In genomic region chr4:39626261-39626660, GRCh38 we compare ENCODE assay signal across 10 cellular contexts. TPM values are rescaled to one million over a fixed set of nuclear protein-coding genes. Genes with fewer than 3 reads are reported as not detected.
DNase-seq lines count a peak whose midpoint lies in the region; ATAC-seq, FAIRE-seq and TF ChIP-seq lines count a peak whose summit lies in the region.
"Had no signal": no experiment of that assay in that cellular context is flagged by ENCODE, and none has a peak within 500 bp of the region (broad histone marks: within the 10 kb centered on the region; RNA-seq: fewer than 3 reads in every experiment).

No MANE protein-coding gene starts in this region.

- peak overlapping the region; percentile 24; the same call in 1 of the 2 replicates for H3K4me2 ChIP-seq in GM23338
- no peak overlapping the region for H3K4me2 ChIP-seq in HepG2 (ENCODE audit: low read depth, low read length)

- no peak overlapping the region for H3K4me3 Mint-ChIP-seq in GM23338
- H3K4me3 Mint-ChIP-seq in osteocyte (ENCODE audit: unreplicated experiment): no peak overlapping the region

- POLR2A ChIA-PET in HepG2 (lab: Yijun Ruan, JAX): interaction anchor here (2.9 kb wide), 1 partner anchor 12 kb away, joined by 17 read pairs; the partner anchor contains the start of gene SMIM14

- H3F3A ChIP-seq in GM23338 (replicated peaks; ENCODE audit: low read depth): peaks cover 6% of the 10 kb centered on the region; the same call in 1 of the 2 replicates

- TF ChIP-seq RAD21 in HepG2 (CRISPR knock-in tag; IDR thresholded peaks at IDR 0.05): no peak

- H3K27ac ChIP-seq in GM23338 (ENCODE audit: low read depth): 0 out of 2 replicates have a peak overlapping the region, but pooled peaks have one; percentile 15
- H3K27ac ChIP-seq in HepG2 (ENCODE audit: extremely low read length, insufficient read depth, low read length): no peak overlapping the region

- no peaks in the 10 kb centered on the region for H3K9me3 Mint-ChIP-seq in GM23338
- H3K9me3 Mint-ChIP-seq in osteocyte (ENCODE audit: unreplicated experiment): no peaks in the 10 kb centered on the region

- peaks cover 35% of the 10 kb centered on the region for H3K79me2 ChIP-seq in GM23338 (replicated peaks; ENCODE audit: insufficient read depth)
- H3K79me2 ChIP-seq in HepG2 (ENCODE audit: insufficient read depth, low read length): peaks cover 2% of the 10 kb centered on the region

- peaks cover 4% of the 10 kb centered on the region for H3K27me3 Mint-ChIP-seq in GM23338 (ENCODE audit: insufficient read depth, low read depth, poor library complexity)
- H3K27me3 Mint-ChIP-seq in osteocyte (ENCODE audit: unreplicated experiment): no peaks in the 10 kb centered on the region

- H3K9me2 ChIP-seq in GM23338 (ENCODE audit: insufficient read depth): no peaks in the 10 kb centered on the region

- no peak for TF ChIP-seq EP300 in HepG2 (IDR thresholded peaks at IDR 0.05; ENCODE audit: low read depth in 2 of 2, low read length in 2 of 2)
- no peak for TF ChIP-seq EP300 in HepG2 (CRISPR knock-in tag; IDR thresholded peaks at IDR 0.05; ENCODE audit: borderline replicate concordance)

- H3K27ac Mint-ChIP-seq in GM23338 (0 out of 2 replicates have a peak overlapping the region, but pooled peaks have one; percentile 29), osteocyte (ENCODE audit: unreplicated experiment) (peak overlapping the region; percentile 12)

- H3K4me1 Mint-ChIP-seq in GM23338 (peaks cover 14% of the 10 kb centered on the region), osteocyte (ENCODE audit: unreplicated experiment) (peaks cover 42% of the 10 kb centered on the region)

- H3K4me3 ChIP-seq in GM23338 (no peak overlapping the region), HepG2 (replicated peaks in 1 of 3; ENCODE audit: insufficient read depth in 1 of 3, low read depth in 2 of 3, low read length in 3 of 3) (no peak overlapping the region)

- peak; percentile 52 for ATAC-seq in GM18873 (IDR thresholded peaks at IDR 0.05; ENCODE audit: low FRiP score, unreplicated experiment)
- no peak for ATAC-seq in GM23338
- ATAC-seq in HG03520 (IDR thresholded peaks at IDR 0.05; ENCODE audit: unreplicated experiment): peak; percentile 68
- ATAC-seq in HepG2: no peak

- in situ Hi-C loops in HepG2 (cut with HindIII; ENCODE audit: extremely low pct_ligation_motif_present, low pct_unique_long_range_greater_than_20kb): no loop called here

- no TSS peak for BruUV-seq in HepG2 (replicated peaks; lab: Mats Ljungman, UMichigan)

- H4K20me1 ChIP-seq in GM23338 (replicated peaks; ENCODE audit: insufficient read depth): no peaks in the 10 kb centered on the region
- H4K20me1 ChIP-seq in HepG2 (ENCODE audit: insufficient read depth, low read length): no peaks in the 10 kb centered on the region

- no peaks in the 10 kb centered on the region for H3K36me3 ChIP-seq in GM23338 (ENCODE audit: insufficient read depth)
- H3K36me3 ChIP-seq in HepG2 (replicated peaks in 1 of 2; ENCODE audit: control insufficient read depth in 1 of 2, insufficient read depth in 2 of 2, low read length in 2 of 2): no peaks in the 10 kb centered on the region

- TF ChIP-seq CTCF in GM23338 (conservative IDR thresholded peaks at IDR 0.05; ENCODE audit: low read depth in 2 of 2) (no peak), osteocyte (IDR thresholded peaks at IDR 0.05) (no peak), HepG2 (CRISPR knock-in tag; IDR thresholded peaks at IDR 0.05) (no peak)

- peaks cover 9% of the 10 kb centered on the region for H3K4me1 ChIP-seq in GM23338 (ENCODE audit: insufficient read depth)
- H3K4me1 ChIP-seq in HepG2 (ENCODE audit: insufficient read depth, low read length): peaks cover 54% of the 10 kb centered on the region

- no peaks in the 10 kb centered on the region for H3K9me3 ChIP-seq in HepG2 (ENCODE audit: low read length)

- peaks cover 4% of the 10 kb centered on the region for H3K36me3 Mint-ChIP-seq in GM23338 (ENCODE audit: low read depth)
- H3K36me3 Mint-ChIP-seq in osteocyte (ENCODE audit: unreplicated experiment): peaks cover 20% of the 10 kb centered on the region

- no peaks in the 10 kb centered on the region for H3K27me3 ChIP-seq in GM23338 (ENCODE audit: insufficient read depth)
- no peaks in the 10 kb centered on the region for H3K27me3 ChIP-seq in HepG2 (ENCODE audit: control insufficient read depth in 1 of 2, insufficient read depth in 2 of 2, low read length in 2 of 2)

- no peak overlapping the region for H3K9ac ChIP-seq in HepG2 (ENCODE audit: insufficient read depth, low read depth, low read length)

- 93% methylated on average over 2 of the region's 2 CpGs for WGBS in HepG2 (ENCODE audit: low lambda C conversion rate)

- FAIRE-seq in HepG2 (lab: Jason Lieb, UNC): no peak
- FAIRE-seq: endothelial cell of umbilical vein had no signal

- intact Hi-C loops in HepG2 (cut with micrococcal nuclease; ENCODE audit: unreplicated experiment): loop anchor here (10.0 kb wide), 1 partner anchor 51 kb away; no protein-coding TSS in a partner anchor

- CTCF ChIA-PET in HepG2 (lab: Yijun Ruan, JAX; ENCODE audit: low intra/inter-chr PET ratio, low total read pairs): no interaction called here

- H2AFZ ChIP-seq in GM23338: no peak overlapping the region
- no peak overlapping the region for H2AFZ ChIP-seq in HepG2 (ENCODE audit: low read length)

- DNase-seq in GM23338 (ENCODE audit: low spot score): no peak
- DNase-seq in osteocyte (ENCODE audit: extremely low spot score, unreplicated experiment): peak; percentile 3
- DNase-seq in activated CD4-positive, alpha-beta T cell treated with anti-CD3 and anti-CD28 coated beads, Interleukin-2, amount 50 U/mL, for 1 hour: no peak
- DNase-seq in HepG2 (ENCODE audit: low spot score): no peak
- DNase-seq in DMS79 (lab: John Stamatoyannopoulos, UW): no peak
- DNase-seq in SHP77 treated with DMSO at 0.1 percent for 48 hours (lab: John Stamatoyannopoulos, UW): no peak
- DNase-seq: NCI-H510A treated with DMSO at 0.1 percent for 48 hours had no signal

- no peak for TF ChIP-seq POLR2A in HepG2 (IDR thresholded peaks at IDR 0.05; ENCODE audit: insufficient read depth in 1 of 2, low read depth in 2 of 2, low read length in 2 of 2)

TF ChIP-seq in GM23338, 12 proteins besides CTCF, POLR2A, EP300 and RAD21 (continues in another document):
- no peak for TF ChIP-seq EZH2phosphoT487 (IDR thresholded peaks at IDR 0.05; ENCODE audit: unreplicated experiment)
- TF ChIP-seq CREB1 (CRISPR knock-in tag; IDR thresholded peaks at IDR 0.05; ENCODE audit: low read depth): no peak

TF ChIP-seq in HepG2, 621 proteins besides CTCF, POLR2A, EP300 and RAD21 (continues in another document):
- TF ChIP-seq ZNF275 (CRISPR knock-in tag; IDR thresholded peaks at IDR 0.05; ENCODE audit: borderline replicate concordance) (no peak), ZNF749 (CRISPR knock-in tag; IDR thresholded peaks at IDR 0.05; ENCODE audit: borderline replicate concordance) (no peak), NCOA5 (CRISPR knock-in tag; IDR thresholded peaks at IDR 0.05) (no peak)

RNA-seq across cellular contexts. Expression of gene SMIM14, which starts 12.4 kb away (rescaled TPM):
- total RNA-seq in GM23338 (2014; rRNA removed; shearing (Covaris generic)): 23.3 and 29.0 TPM in 2 replicates
- polyA plus RNA-seq in GM23338 (2016; fragmentation: Nextera tagmentation; extraction: Ambion mirVana) (52.6 and 54.6 TPM in 2 replicates), HepG2 (2011; rRNA removed) (20.1 and 28.1 TPM in 2 replicates)
- total RNA-seq in osteocyte (67.1 and 73.5 TPM in 2 replicates), HepG2 (2016; rRNA removed; fragmentation: Illumina TruSeq; extraction: Trizol) (16.3 and 26.2 TPM in 2 replicates)
- 2.3 and 3.0 TPM in 2 replicates for total RNA-seq in HepG2 (2016; cell fraction: cytosol; rRNA removed; fragmentation: Illumina TruSeq; extraction: Trizol; ENCODE audit: low read depth)
- total RNA-seq in HepG2 (2016; cell fraction: insoluble cytoplasmic fraction; rRNA removed; fragmentation: Illumina TruSeq; extraction: Trizol): 16.9 and 24.5 TPM in 2 replicates
- 7.0 and 8.1 TPM in 2 replicates for total RNA-seq in HepG2 (2016; cell fraction: membrane; rRNA removed; fragmentation: Illumina TruSeq; extraction: Trizol)
- total RNA-seq in HepG2 (2016; cell fraction: nucleus; rRNA removed; fragmentation: Illumina TruSeq; extraction: Trizol): 4.2 and 6.0 TPM in 2 replicates
- 12.9 and 16.5 TPM in 2 replicates for polyA plus RNA-seq in HepG2 (2011; cell fraction: cytosol; rRNA removed)
- 3.0 and 7.6 TPM in 2 replicates for polyA plus RNA-seq in HepG2 (2011; cell fraction: nucleus; rRNA removed)
- polyA plus RNA-seq in HepG2 (2012): 16.0 and 17.5 TPM in 2 replicates
- polyA plus RNA-seq in HepG2 (2016; cell fraction: cytosol; fragmentation: Illumina TruSeq; extraction: Trizol; ENCODE audit: low read depth): 3.3 and 4.9 TPM in 2 replicates
- 22.5 and 24.5 TPM in 2 replicates for polyA plus RNA-seq in HepG2 (2016; cell fraction: insoluble cytoplasmic fraction; fragmentation: Illumina TruSeq; extraction: Trizol; ENCODE audit: low read depth)
- polyA plus RNA-seq in HepG2 (2016; cell fraction: membrane; fragmentation: Illumina TruSeq; extraction: Trizol; ENCODE audit: low read depth): 7.2 and 7.6 TPM in 2 replicates
- 12.5 and 14.8 TPM in 2 replicates for polyA plus RNA-seq in HepG2 (2016; cell fraction: nucleus; fragmentation: Illumina TruSeq; extraction: Trizol; ENCODE audit: insufficient read depth, low read depth)
- 5.9 and 20.5 TPM in 2 replicates for polyA minus RNA-seq in HepG2 (2011; rRNA and poly(A)+ RNA removed; ENCODE audit: low replicate concordance)
- 18.6 and 21.3 TPM in 2 replicates for polyA minus RNA-seq in HepG2 (2011; cell fraction: cytosol; rRNA and poly(A)+ RNA removed)
- polyA minus RNA-seq in HepG2 (2011; cell fraction: nucleus; rRNA and poly(A)+ RNA removed): 4.4 and 6.1 TPM in 2 replicates

Comparison
In these comparisons a context has a peak if more than half of its experiments do, and no peak if none do; other contexts are left out.
1. ATAC-seq: peak in GM18873 (single experiment) and HG03520 (single experiment); none in GM23338 (single experiment) and HepG2 (single experiment).